In genomic region chr4:89287945-89288344, GRCh38 we compare ENCODE assay signal across 1 cellular context.
TF ChIP-seq lines count a peak whose summit lies in the region.

No MANE protein-coding gene starts in this region.

TF ChIP-seq in A549, 52 proteins besides CTCF, POLR2A, EP300 and RAD21 (continued from another document):
- TF ChIP-seq HOXB5 (CRISPR knock-in tag; IDR thresholded peaks at IDR 0.05) (no peak), JUN (IDR thresholded peaks at IDR 0.05) (no peak)
